In the genomic region with DNA sequence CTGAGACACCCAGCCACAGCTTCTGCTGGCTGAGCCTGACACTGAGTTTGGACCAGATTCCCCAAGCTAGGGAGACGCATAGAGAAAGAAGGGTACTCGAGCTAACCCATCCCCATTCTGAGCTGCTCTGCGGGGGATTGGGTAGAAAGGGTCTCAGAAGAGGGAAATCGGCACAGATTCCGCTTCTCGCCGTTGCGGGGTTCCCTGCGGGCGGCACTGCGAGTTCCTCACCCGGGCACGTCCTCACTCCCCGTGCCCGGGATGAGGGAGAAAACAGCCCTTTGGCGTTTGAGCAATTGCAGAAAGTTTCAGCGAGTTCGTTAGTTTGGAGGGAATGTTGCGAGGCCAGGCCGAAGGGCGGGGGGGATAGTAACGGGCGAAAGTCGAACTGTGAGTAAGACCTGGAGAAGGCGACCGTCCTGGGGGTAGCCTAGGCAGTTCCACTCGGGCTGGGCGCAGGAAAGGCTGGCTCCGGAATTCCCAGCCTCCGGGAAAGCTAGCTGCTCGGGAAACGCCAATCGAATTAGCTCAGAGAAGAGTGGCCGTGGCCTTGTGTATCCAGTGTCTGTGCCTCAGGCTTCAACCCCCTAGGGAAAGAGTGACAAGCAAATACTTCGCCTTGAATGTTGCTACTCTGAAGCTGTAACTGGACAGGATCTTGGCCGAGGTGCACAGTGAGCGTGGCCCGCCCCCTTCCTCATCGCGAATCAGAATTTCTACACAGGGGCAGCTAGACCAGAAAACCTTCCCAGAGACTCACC, we compare ENCODE assay signal across 9 cellular contexts. TPM values are rescaled to one million over a fixed set of nuclear protein-coding genes. Genes with fewer than 3 reads are reported as not detected.
DNase-seq lines count a peak whose midpoint lies in the region; ATAC-seq and TF ChIP-seq lines count a peak whose summit lies in the region.
"Had no signal": no experiment of that assay in that cellular context is flagged by ENCODE, and none has a peak within 500 bp of the region (broad histone marks: within the 10 kb centered on the region; RNA-seq: fewer than 3 reads in every experiment).

No MANE protein-coding gene starts in this region.

- H3K9me3 ChIP-seq in lower lobe of right lung (no peaks in the 10 kb centered on the region), vagina (no peaks in the 10 kb centered on the region)

- H3K4me1 ChIP-seq in lower lobe of right lung (no peaks in the 10 kb centered on the region), vagina (peaks cover 10% of the 10 kb centered on the region)

- peak; percentile 24 to 34 for DNase-seq in NOMO-1 (lab: John Stamatoyannopoulos, UW; ENCODE audit: unreplicated experiment in 2 of 2)
- no peak for DNase-seq in NOMO-1 treated with dmso at 0.1 percent for 144 hours (lab: John Stamatoyannopoulos, UW; ENCODE audit: unreplicated experiment)
- DNase-seq in dedifferentiated amniotic fluid mesenchymal stem cell (ENCODE audit: extremely low spot score), result peak; percentile 60
- DNase-seq in lower lobe of right lung, result no peak
- no peak for DNase-seq in vagina (ENCODE audit: extremely low spot score in 2 of 2)
- DNase-seq in HUDEP-2 (lab: John Stamatoyannopoulos, UW; ENCODE audit: unreplicated experiment in 76 of 76), result no peak
- no peak for DNase-seq in NCI-H187 (lab: John Stamatoyannopoulos, UW)
- DNase-seq in stimulated activated CD4-positive, alpha-beta T cell treated with anti-CD3 and anti-CD28 coated beads, Interleukin-15, amount 100 ng/mL, for 24 hours, result no peak
- DNase-seq: foreskin melanocyte had no signal

- intact Hi-C loops in lower lobe of right lung (cut with DNase I), result no loop called here
- intact Hi-C loops in vagina (cut with DNase I), result no loop called here

- ATAC-seq in lower lobe of right lung, result peak; percentile 62 to 79

- H3K36me3 ChIP-seq in lower lobe of right lung (no peaks in the 10 kb centered on the region), vagina (no peaks in the 10 kb centered on the region)

- no peak for TF ChIP-seq CTCF in lower lobe of right lung (IDR thresholded peaks at IDR 0.05)
- TF ChIP-seq CTCF in vagina (IDR thresholded peaks at IDR 0.05), result no peak

- H3K4me3 ChIP-seq in lower lobe of right lung (peak overlapping the region; percentile 51), vagina (peak overlapping the region; percentile 27 to 49)

- H3K27ac ChIP-seq in lower lobe of right lung (peak overlapping the region; percentile 39), vagina (peak overlapping the region; percentile 77)

- TF ChIP-seq POLR2A in vagina (IDR thresholded peaks at IDR 0.05), result peak in 1 of 2 donors; percentile 3

- peaks cover 22% of the 10 kb centered on the region for H3K27me3 ChIP-seq in lower lobe of right lung (ENCODE audit: low read depth)
- no peaks in the 10 kb centered on the region for H3K27me3 ChIP-seq in vagina

RNA-seq across cellular contexts. Expression of a gene that starts 0.7 kb away (rescaled TPM):
- total RNA-seq in lower lobe of right lung (4.5 TPM), vagina (4.4 TPM)

Comparison
In these comparisons a context has a peak if more than half of its experiments do, and no peak if none do; other contexts are left out.
1. DNase-seq: peak in NOMO-1 (2 of 2) and dedifferentiated amniotic fluid mesenchymal stem cell (single experiment); none in NOMO-1 treated with dmso at 0.1 percent for 144 hours (single experiment), lower lobe of right lung (single experiment), vagina (0 of 2), HUDEP-2 (0 of 76), NCI-H187 (0 of 2) and stimulated activated CD4-positive, alpha-beta T cell treated with anti-CD3 and anti-CD28 coated beads, Interleukin-15, amount 100 ng/mL, for 24 hours (single experiment).